Comparison of ENCODE assay signal across 19 cellular contexts in genomic region chr16:65509172-65509571, GRCh38.
"Had no signal": no experiment of that assay in that cellular context is flagged by ENCODE, and none has a peak within 500 bp of the region (broad histone marks: within the 10 kb centered on the region; RNA-seq: fewer than 3 reads in every experiment).

No MANE protein-coding gene starts in this region.

- H3K36me3 ChIP-seq: cardiac muscle cell, esophagus muscularis mucosa, lower lobe of right lung, ovary, sigmoid colon, stomach, upper lobe of right lung had no signal

- H3K27ac ChIP-seq: cardiac muscle cell, esophagus muscularis mucosa, lower lobe of right lung, ovary, sigmoid colon, stomach, testis, upper lobe of right lung, VCaP had no signal

- H3K4me3 ChIP-seq: cardiac muscle cell, esophagus muscularis mucosa, lower lobe of right lung, ovary, sigmoid colon, stomach, testis, upper lobe of right lung had no signal

- DNase-seq: activated CD4-positive, alpha-beta T cell treated with anti-CD3 and anti-CD28 coated beads for 1 hour; activated CD4-positive, alpha-beta T cell treated with anti-CD3 and anti-CD28 coated beads, Interleukin-2, amount 50 U/mL, for 48 hours; activated naive CD4-positive, alpha-beta T cell treated with anti-CD3 and anti-CD28 coated beads, Interleukin-2, amount 10 ng/mL, durations not matched to agents 7 days and 5 days; endodermal cell; foreskin melanocyte; head of caudate nucleus; left colon; lower lobe of right lung; ovary; sigmoid colon; stimulated activated CD4-positive, alpha-beta T cell treated with anti-CD3 and anti-CD28 coated beads, Interleukin-12 subunit alpha, Interleukin-12 subunit beta, amount 100 ng/mL, for 4 hours; stimulated activated CD4-positive, alpha-beta T cell treated with anti-CD3 and anti-CD28 coated beads, Interleukin-2, amount 100 ng/mL, for 24 hours; stomach; T-helper 1 cell; testis; upper lobe of right lung had no signal

- H3K4me1 ChIP-seq: esophagus muscularis mucosa, lower lobe of right lung, sigmoid colon, stomach, testis, upper lobe of right lung had no signal

- H3K27me3 ChIP-seq: cardiac muscle cell, esophagus muscularis mucosa, ovary, sigmoid colon, stomach, testis, upper lobe of right lung had no signal

- H3K9me3 ChIP-seq: esophagus muscularis mucosa, lower lobe of right lung, ovary, sigmoid colon, stomach, testis, upper lobe of right lung had no signal
